In genomic region chr5:177949065-177949464, GRCh38 we compare ENCODE assay signal across 15 cellular contexts. TPM values are rescaled to one million over a fixed set of nuclear protein-coding genes. Genes with fewer than 3 reads are reported as not detected.
DNase-seq lines count a peak whose midpoint lies in the region; ATAC-seq, FAIRE-seq and TF ChIP-seq lines count a peak whose summit lies in the region.
"Not testable (repeated sequence)": the region's sequence is repeated elsewhere in the genome, so short reads cannot be mapped to it uniquely, and the experiment has no call there.
"Had no signal": no experiment of that assay in that cellular context is flagged by ENCODE, and none has a peak within 500 bp of the region (broad histone marks: within the 10 kb centered on the region; RNA-seq: fewer than 3 reads in every experiment).

No MANE protein-coding gene starts in this region.

- H3K36me3 ChIP-seq in DOHH2 (ENCODE audit: control insufficient read depth, low read length); K562 (ENCODE audit: control insufficient read depth, insufficient read depth, low read length): not testable (repeated sequence)

- not testable (repeated sequence) for H4K20me1 ChIP-seq in DOHH2 (ENCODE audit: control insufficient read depth, insufficient read depth, low read depth, low read length); K562 (replicated peaks; ENCODE audit: control insufficient read depth, insufficient read depth, low read length)

- not testable (repeated sequence) for H3K9me1 ChIP-seq in K562 (ENCODE audit: control insufficient read depth, insufficient read depth, low read length)

- DNase-seq in K562 (ENCODE audit: extremely low read depth in 1 of 4, low spot score in 3 of 4): not testable (repeated sequence)

- ATAC-seq in GM18868 (IDR thresholded peaks at IDR 0.05; ENCODE audit: unreplicated experiment) (peak; percentile 67), GM19463 (IDR thresholded peaks at IDR 0.05; ENCODE audit: unreplicated experiment) (peak; percentile 73), GM21786 (IDR thresholded peaks at IDR 0.05; ENCODE audit: unreplicated experiment) (peak; percentile 47), HG02852 (IDR thresholded peaks at IDR 0.05; ENCODE audit: unreplicated experiment) (peak; percentile 84), HG03060 (IDR thresholded peaks at IDR 0.05; ENCODE audit: low read depth, unreplicated experiment) (peak; percentile 42), HG03378 (IDR thresholded peaks at IDR 0.05; ENCODE audit: unreplicated experiment) (peak; percentile 52), K562 (peak; percentile 67)

- H3F3A ChIP-seq in DOHH2 (ENCODE audit: control insufficient read depth, insufficient read depth): not testable (repeated sequence)

- in situ Hi-C loops in K562 (cut with MboI): loop anchor here (5.0 kb wide), 1 partner anchor 1568 kb away; no protein-coding TSS in a partner anchor

- H3K4me2 ChIP-seq in DOHH2 (ENCODE audit: low read length): 0 out of 2 replicates have a peak overlapping the region, but pooled peaks have one; percentile 16
- not testable (repeated sequence) for H3K4me2 ChIP-seq in K562 (ENCODE audit: insufficient read depth, low read length)

- not testable (repeated sequence) for H3K27ac ChIP-seq in DOHH2 (ENCODE audit: low read depth, low read length); K562 (ENCODE audit: extremely low read depth, low read depth, low read length)

- H3K9ac ChIP-seq in K562 (ENCODE audit: insufficient read depth in 1 of 2, low read depth in 2 of 2, low read length in 2 of 2): not testable (repeated sequence)

- not testable (repeated sequence) for TF ChIP-seq CTCF in DOHH2 (IDR thresholded peaks at IDR 0.05; ENCODE audit: low read depth, low read length, poor library complexity, severe bottlenecking); K562 (IDR thresholded peaks at IDR 0.05 in 2 of 3, conservative IDR thresholded peaks at IDR 0.05 in 1 of 3; ENCODE audit: insufficient read depth in 2 of 3, low read depth in 1 of 3, low read length in 3 of 3)

- CTCF ChIA-PET in K562 (lab: Yijun Ruan, JAX; ENCODE audit: low intra/inter-chr PET ratio): not testable (repeated sequence)

- TF ChIP-seq POLR2A in K562 (conservative IDR thresholded peaks at IDR 0.05): not testable (repeated sequence)

- FAIRE-seq in K562 (lab: Jason Lieb, UNC): not testable (repeated sequence)

- not testable (repeated sequence) for H3K9me2 ChIP-seq in DOHH2 (replicated peaks; ENCODE audit: control insufficient read depth, low read length)

- H3K27me3 ChIP-seq in DOHH2 (ENCODE audit: control insufficient read depth, low read length); K562 (ENCODE audit: control insufficient read depth in 2 of 2, insufficient read depth in 2 of 2, low read length in 2 of 2): not testable (repeated sequence)

- BruUV-seq in K562 (replicated peaks; lab: Mats Ljungman, UMichigan): not testable (repeated sequence)

- not testable (repeated sequence) for TF ChIP-seq EP300 in K562 (IDR thresholded peaks at IDR 0.05; ENCODE audit: low read length)

- POLR2A ChIA-PET in K562 (lab: Yijun Ruan, JAX): not testable (repeated sequence)

- not testable (repeated sequence) for H2AFZ ChIP-seq in K562 (ENCODE audit: low read depth, low read length)

- intact Hi-C loops in K562 (cut with micrococcal nuclease): not testable (repeated sequence)

- TF ChIP-seq RAD21 in K562 (CRISPR knock-in tag; conservative IDR thresholded peaks at IDR 0.05 in 1 of 2, IDR thresholded peaks at IDR 0.05 in 1 of 2): not testable (repeated sequence)

- not testable (repeated sequence) for H3K4me3 ChIP-seq in DOHH2 (ENCODE audit: low read length); K562

- WGBS in K562 (ENCODE audit: insufficient coverage, low coverage, missing lambda C conversion rate): 0% methylated on average over 3 of the region's 17 CpGs

- H3K79me2 ChIP-seq in DOHH2 (ENCODE audit: control insufficient read depth, low read length); K562 (ENCODE audit: control insufficient read depth, insufficient read depth, low read length): not testable (repeated sequence)

- H3K9me3 ChIP-seq in DOHH2 (ENCODE audit: control insufficient read depth, insufficient read depth, low read length); K562 (replicated peaks; ENCODE audit: control insufficient read depth, insufficient read depth, low read depth, low read length): not testable (repeated sequence)

- H3K4me1 ChIP-seq in DOHH2 (ENCODE audit: control insufficient read depth, low read length): peaks cover 36% of the 10 kb centered on the region
- not testable (repeated sequence) for H3K4me1 ChIP-seq in K562 (replicated peaks in 1 of 2; ENCODE audit: control insufficient read depth in 2 of 2, insufficient read depth in 2 of 2, low read length in 2 of 2)

RNA-seq across cellular contexts. Expression of gene PROP1, which starts 47.0 kb away (rescaled TPM):
- not detected in 2 replicates for total RNA-seq in K562 (2011; cell fraction: chromatin; rRNA removed; ENCODE audit: low replicate concordance)
- total RNA-seq in K562 (2011; cell fraction: nucleolus; rRNA removed): not detected in 2 replicates
- total RNA-seq in K562 (2011; cell fraction: nucleoplasm; rRNA removed): not detected in 2 replicates
- total RNA-seq in K562 (2014; rRNA removed) (not detected in 2 replicates), K562 (2014; rRNA removed; fragmentation: Illumina TruSeq; extraction: Trizol) (not detected in 2 replicates), K562 (2015; rRNA removed; fragmentation: Illumina TruSeq; extraction: Trizol) (not detected in 2 replicates), K562 (2021) (not detected in 2 replicates)
- polyA plus RNA-seq in K562 (2011; rRNA removed) (not detected in 2 replicates), K562 (2014; fragmentation: Illumina TruSeq; extraction: Trizol) (not detected in 2 replicates), K562 (2014; fragmentation: Nextera tagmentation; extraction: Ambion mirVana) (not detected), K562 (2014; rRNA removed) (not detected in 2 replicates)
- polyA plus RNA-seq in K562 (2011; cell fraction: cytosol; rRNA removed): not detected in 2 replicates
- polyA plus RNA-seq in K562 (2011; cell fraction: nucleus; rRNA removed): not detected in 2 replicates
- 0.07 TPM in 1 of 2 replicates, not detected in the other for polyA plus RNA-seq in K562 (2012)
- not detected in 2 replicates for polyA minus RNA-seq in K562 (2011; rRNA and poly(A)+ RNA removed)
- polyA minus RNA-seq in K562 (2011; cell fraction: cytosol; rRNA and poly(A)+ RNA removed): not detected in 2 replicates
- not detected in 2 replicates for polyA minus RNA-seq in K562 (2011; cell fraction: nucleus; rRNA and poly(A)+ RNA removed)
- total RNA-seq: CD8-positive, alpha-beta T cell; H9; HT1080; PC-3; SJSA1 had no signal
- polyA plus RNA-seq: BJ, IgD-negative memory B cell had no signal
